11 cellular contexts compared by ENCODE assay signal in the genomic region with DNA sequence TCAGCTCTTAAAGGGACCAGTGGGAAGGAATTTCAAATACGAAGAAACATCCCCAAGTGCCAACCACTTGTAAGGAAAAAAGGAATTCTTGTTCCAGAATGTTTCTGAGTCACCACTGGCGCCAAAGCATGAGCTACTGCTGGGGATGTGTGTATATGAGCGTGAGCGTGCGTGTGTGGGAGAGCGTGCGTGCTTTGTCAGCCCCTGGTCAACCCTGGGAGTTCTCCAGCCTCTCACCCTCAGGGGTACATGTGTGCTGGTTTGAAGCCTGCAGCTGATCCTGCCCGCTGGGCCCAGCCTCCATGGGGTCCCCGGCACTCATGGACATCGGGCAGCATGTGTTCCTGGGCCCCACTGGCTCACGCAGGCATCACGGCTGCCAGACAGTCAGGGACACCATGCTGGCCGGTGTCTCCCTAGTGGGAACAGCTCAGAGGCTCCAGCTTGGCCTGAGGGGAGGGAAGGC. TPM values are rescaled to one million over a fixed set of nuclear protein-coding genes. Genes with fewer than 3 reads are reported as not detected.
DNase-seq lines count a peak whose midpoint lies in the region; ATAC-seq and TF ChIP-seq lines count a peak whose summit lies in the region.
"Had no signal": no experiment of that assay in that cellular context is flagged by ENCODE, and none has a peak within 500 bp of the region (broad histone marks: within the 10 kb centered on the region; RNA-seq: fewer than 3 reads in every experiment).

No MANE protein-coding gene starts in this region.

- peak overlapping the region; percentile 12 for H3K27ac ChIP-seq in RWPE2 (ENCODE audit: poor library complexity, severe bottlenecking)
- H3K27ac ChIP-seq: thyroid gland had no signal

- intact Hi-C loops in Caco-2 (cut with micrococcal nuclease; ENCODE audit: unreplicated experiment): no loop called here

- H3K36me3 Mint-ChIP-seq in Caco-2 (ENCODE audit: insufficient read depth, unreplicated experiment): no peaks in the 10 kb centered on the region

- DNase-seq in AG20443 (ENCODE audit: low spot score) (peak; percentile 93), RWPE2 (ENCODE audit: low spot score) (no peak), fibroblast of gingiva (ENCODE audit: low read depth) (peak; percentile 92), omental fat pad (ENCODE audit: low spot score) (no peak), NCI-H128 (lab: John Stamatoyannopoulos, UW; ENCODE audit: unreplicated experiment) (no peak), retina (no peak), NCI-H2196 (lab: John Stamatoyannopoulos, UW; ENCODE audit: unreplicated experiment) (no peak), Caco-2 (no peak)
- DNase-seq: activated naive CD4-positive, alpha-beta T cell treated with anti-CD3 and anti-CD28 coated beads for 36 hours; NCI-H2081 treated with DMSO at 0.1 percent for 48 hours; thyroid gland had no signal

- H3K4me1 ChIP-seq in RWPE2 (ENCODE audit: insufficient read depth, poor library complexity, severe bottlenecking) (peaks cover 43% of the 10 kb centered on the region), Caco-2 (peaks cover 8% of the 10 kb centered on the region; the same call in 1 of the 2 replicates)

- H3K9me3 ChIP-seq in RWPE2 (ENCODE audit: severe bottlenecking): no peaks in the 10 kb centered on the region
- no peaks in the 10 kb centered on the region for H3K9me3 ChIP-seq in Caco-2
- H3K9me3 ChIP-seq: thyroid gland had no signal

- no peaks in the 10 kb centered on the region for H3K9me3 Mint-ChIP-seq in Caco-2 (ENCODE audit: unreplicated experiment)

- H3K27me3 Mint-ChIP-seq in Caco-2 (ENCODE audit: insufficient read depth, unreplicated experiment): no peaks in the 10 kb centered on the region

- H3K27ac Mint-ChIP-seq in Caco-2 (ENCODE audit: unreplicated experiment): no peak overlapping the region
- H3K27ac Mint-ChIP-seq: activated naive CD4-positive, alpha-beta T cell treated with anti-CD3 and anti-CD28 coated beads for 36 hours had no signal

- H3K36me3 ChIP-seq in RWPE2 (ENCODE audit: low read depth) (no peaks in the 10 kb centered on the region), Caco-2 (ENCODE audit: control insufficient read depth, insufficient read depth, low read length) (no peaks in the 10 kb centered on the region; the same call in 1 of the 2 replicates)
- H3K36me3 ChIP-seq: thyroid gland had no signal

- H3K4me3 ChIP-seq in RWPE2 (ENCODE audit: severe bottlenecking): no peak overlapping the region
- H3K4me3 ChIP-seq in Caco-2 (ENCODE audit: low read depth, low read length): no peak overlapping the region
- H3K4me3 ChIP-seq: thyroid gland had no signal

- ATAC-seq in RWPE2 (ENCODE audit: low read depth): no peak
- ATAC-seq in omental fat pad (ENCODE audit: low FRiP score): peak; percentile 48

- H3K27me3 ChIP-seq in RWPE2 (ENCODE audit: insufficient read depth, poor library complexity, severe bottlenecking) (no peaks in the 10 kb centered on the region), Caco-2 (replicated peaks; ENCODE audit: control insufficient read depth, insufficient read depth, low read length) (no peaks in the 10 kb centered on the region)
- H3K27me3 ChIP-seq: thyroid gland had no signal

- H3K4me1 Mint-ChIP-seq in Caco-2 (ENCODE audit: low read depth, unreplicated experiment): peaks cover 10% of the 10 kb centered on the region

- TF ChIP-seq CTCF in RWPE2 (IDR thresholded peaks at IDR 0.05; ENCODE audit: poor library complexity, severe bottlenecking) (no peak), omental fat pad (IDR thresholded peaks at IDR 0.05) (no peak), Caco-2 (IDR thresholded peaks at IDR 0.05; ENCODE audit: insufficient read depth in 1 of 2, low read depth in 1 of 2, low read length in 1 of 2, severe bottlenecking in 1 of 2, unreplicated experiment in 1 of 2) (no peak)

- H3K4me3 Mint-ChIP-seq in Caco-2 (ENCODE audit: unreplicated experiment): no peak overlapping the region
- H3K4me3 Mint-ChIP-seq: activated naive CD4-positive, alpha-beta T cell treated with anti-CD3 and anti-CD28 coated beads for 36 hours had no signal

- BruUV-seq in Caco-2 (replicated peaks; lab: Mats Ljungman, UMichigan): no TSS peak

- POLR2A ChIA-PET in Caco-2 (lab: Charles Lee): no interaction called here

- CTCF ChIA-PET in Caco-2 (lab: Charles Lee): no interaction called here

RNA-seq across cellular contexts. Expression of gene HS6ST1, which starts 17.1 kb away (rescaled TPM):
- 10 to 100 TPM; 17.8 to 28.9 (median 24.3) TPM for total RNA-seq in omental fat pad
- total RNA-seq in Caco-2 (2022): 17.5 and 20.3 TPM in 2 replicates

Comparison
In these comparisons a context has a peak if more than half of its experiments do, and no peak if none do; other contexts are left out.
1. DNase-seq: peak in AG20443 (single experiment) and fibroblast of gingiva (single experiment); none in RWPE2 (single experiment), omental fat pad (single experiment), NCI-H128 (single experiment), retina (single experiment), NCI-H2196 (single experiment) and Caco-2 (0 of 2).